In genomic region chr16:23595246-23595950, GRCh38 we compare ENCODE assay signal across 6 cellular contexts. TPM values are rescaled to one million over a fixed set of nuclear protein-coding genes. Genes with fewer than 3 reads are reported as not detected.
DNase-seq lines count a peak whose midpoint lies in the region; ATAC-seq and TF ChIP-seq lines count a peak whose summit lies in the region.

No MANE protein-coding gene starts in this region.

- intact Hi-C loops in Right ventricle myocardium inferior (cut with DNase I) (no loop called here), prostate gland (cut with DNase I) (no loop called here)

- H3K27ac ChIP-seq in cardiac muscle cell (peak overlapping the region; percentile 83), duodenal mucosa (ENCODE audit: low read depth, low read length) (peak overlapping the region; percentile 54), prostate gland (peak overlapping the region; percentile 67 to 77)

- H3K27me3 ChIP-seq in cardiac muscle cell (no peaks in the 10 kb centered on the region), duodenal mucosa (ENCODE audit: control insufficient read depth in 1 of 2, insufficient read depth in 2 of 2, low read length in 2 of 2) (no peaks in the 10 kb centered on the region), prostate gland (replicated peaks; ENCODE audit: insufficient read depth) (no peaks in the 10 kb centered on the region)

- H3K9ac ChIP-seq in duodenal mucosa (ENCODE audit: low read depth in 1 of 2, low read length in 2 of 2), result peak overlapping the region; percentile 73 to 80

- TF ChIP-seq CTCF in cardiac muscle cell (IDR thresholded peaks at IDR 0.05; ENCODE audit: low read depth, low read length), result no peak
- TF ChIP-seq CTCF in prostate gland (IDR thresholded peaks at IDR 0.05), result no peak

- 14% methylated on average over 34 of the region's 34 CpGs for WGBS in prostate gland

- no peak for TF ChIP-seq POLR2A in prostate gland (IDR thresholded peaks at IDR 0.05)

- ATAC-seq in Right ventricle myocardium inferior, result no peak

- H3K9me3 ChIP-seq in cardiac muscle cell (ENCODE audit: low read depth), result no peaks in the 10 kb centered on the region
- no peaks in the 10 kb centered on the region for H3K9me3 ChIP-seq in duodenal mucosa (ENCODE audit: control insufficient read depth in 1 of 2, low read length in 2 of 2)
- H3K9me3 ChIP-seq in prostate gland, result no peaks in the 10 kb centered on the region

- H3K36me3 ChIP-seq in cardiac muscle cell (peaks cover 8% of the 10 kb centered on the region), duodenal mucosa (ENCODE audit: control insufficient read depth in 1 of 2, insufficient read depth in 2 of 2, low read length in 2 of 2) (peaks cover 5 to 35% of the 10 kb centered on the region in 2 donors), prostate gland (no peaks in the 10 kb centered on the region)

- DNase-seq in cardiac muscle cell (ENCODE audit: low read depth in 1 of 2, low spot score in 1 of 2) (peak; percentile 6 to 23), Right ventricle myocardium inferior (ENCODE audit: missing footprints) (no peak), prostate gland (ENCODE audit: low spot score) (no peak), NK-92 (lab: John Stamatoyannopoulos, UW; ENCODE audit: unreplicated experiment) (no peak)
- DNase-seq in stimulated activated CD4-positive, alpha-beta T cell treated with anti-CD3 and anti-CD28 coated beads, Interleukin-2, amount 100 ng/mL, for 24 hours, result no peak

- H3K4me3 ChIP-seq in cardiac muscle cell (peak overlapping the region; percentile 94), duodenal mucosa (ENCODE audit: low read depth in 1 of 2, low read length in 2 of 2) (peak overlapping the region; percentile 86 to 100), prostate gland (peak overlapping the region; percentile 81 to 97)

- H3K4me1 ChIP-seq in cardiac muscle cell (ENCODE audit: low read depth) (peaks cover 13% of the 10 kb centered on the region), duodenal mucosa (ENCODE audit: control insufficient read depth in 1 of 2, insufficient read depth in 2 of 2, low read length in 2 of 2) (peaks cover 0 to 13% of the 10 kb centered on the region in 2 donors), prostate gland (replicated peaks) (peaks cover 5% of the 10 kb centered on the region)

RNA-seq across cellular contexts. Expression of gene NDUFAB1, which starts 0.7 kb away (rescaled TPM):
- 108 and 192 TPM in 2 replicates for total RNA-seq in cardiac muscle cell
- 369 and 431 TPM in 2 replicates for polyA plus RNA-seq in cardiac muscle cell
- 577 TPM for total RNA-seq in Right ventricle myocardium inferior
- 100 to 1,000 TPM in 1 of 2 donors, 10 to 100 TPM in 1; 82.3 to 129 TPM for total RNA-seq in prostate gland

RNA-seq across cellular contexts. Expression of gene UBFD1, which starts 37.9 kb away (rescaled TPM):
- 256 and 277 TPM in 2 replicates for total RNA-seq in cardiac muscle cell
- 56.5 and 66.9 TPM in 2 replicates for polyA plus RNA-seq in cardiac muscle cell
- 66.4 TPM for total RNA-seq in Right ventricle myocardium inferior
- total RNA-seq in prostate gland, result 100 to 1,000 TPM in 1 of 2 donors, 10 to 100 TPM in 1; 92.2 to 218 TPM

RNA-seq across cellular contexts. Expression of gene EARS2, which starts 38.2 kb away (rescaled TPM):
- total RNA-seq in cardiac muscle cell (25.5 and 57.2 TPM in 2 replicates), Right ventricle myocardium inferior (24.9 TPM), prostate gland (10 to 100 TPM; 40.3 to 60.2 TPM)
- 21.0 and 23.3 TPM in 2 replicates for polyA plus RNA-seq in cardiac muscle cell

RNA-seq across cellular contexts. Expression of gene PALB2, which starts 45.7 kb away (rescaled TPM):
- total RNA-seq in cardiac muscle cell (8.3 and 9.5 TPM in 2 replicates), Right ventricle myocardium inferior (4.9 TPM), prostate gland (10 to 100 TPM; 10.8 to 15.6 TPM)
- 10.8 and 13.8 TPM in 2 replicates for polyA plus RNA-seq in cardiac muscle cell

RNA-seq across cellular contexts. Expression of gene DCTN5, which starts 45.9 kb away (rescaled TPM):
- total RNA-seq in cardiac muscle cell (22.8 and 42.8 TPM in 2 replicates), Right ventricle myocardium inferior (38.2 TPM), prostate gland (10 to 100 TPM; 38.8 to 63.6 TPM)
- 39.0 and 39.2 TPM in 2 replicates for polyA plus RNA-seq in cardiac muscle cell

Comparison
In these comparisons a context has a peak if more than half of its experiments do, and no peak if none do; other contexts are left out.
1. DNase-seq: peak in cardiac muscle cell (2 of 2); none in Right ventricle myocardium inferior (single experiment), prostate gland (single experiment), NK-92 (single experiment) and stimulated activated CD4-positive, alpha-beta T cell treated with anti-CD3 and anti-CD28 coated beads, Interleukin-2, amount 100 ng/mL, for 24 hours (0 of 2).
2. Peak in every context shown above with its lines, with median percentiles within 50 percentile points of each other: H3K27ac ChIP-seq and H3K4me3 ChIP-seq.